ENCODE assay signal across 1 cellular context in the genomic region with DNA sequence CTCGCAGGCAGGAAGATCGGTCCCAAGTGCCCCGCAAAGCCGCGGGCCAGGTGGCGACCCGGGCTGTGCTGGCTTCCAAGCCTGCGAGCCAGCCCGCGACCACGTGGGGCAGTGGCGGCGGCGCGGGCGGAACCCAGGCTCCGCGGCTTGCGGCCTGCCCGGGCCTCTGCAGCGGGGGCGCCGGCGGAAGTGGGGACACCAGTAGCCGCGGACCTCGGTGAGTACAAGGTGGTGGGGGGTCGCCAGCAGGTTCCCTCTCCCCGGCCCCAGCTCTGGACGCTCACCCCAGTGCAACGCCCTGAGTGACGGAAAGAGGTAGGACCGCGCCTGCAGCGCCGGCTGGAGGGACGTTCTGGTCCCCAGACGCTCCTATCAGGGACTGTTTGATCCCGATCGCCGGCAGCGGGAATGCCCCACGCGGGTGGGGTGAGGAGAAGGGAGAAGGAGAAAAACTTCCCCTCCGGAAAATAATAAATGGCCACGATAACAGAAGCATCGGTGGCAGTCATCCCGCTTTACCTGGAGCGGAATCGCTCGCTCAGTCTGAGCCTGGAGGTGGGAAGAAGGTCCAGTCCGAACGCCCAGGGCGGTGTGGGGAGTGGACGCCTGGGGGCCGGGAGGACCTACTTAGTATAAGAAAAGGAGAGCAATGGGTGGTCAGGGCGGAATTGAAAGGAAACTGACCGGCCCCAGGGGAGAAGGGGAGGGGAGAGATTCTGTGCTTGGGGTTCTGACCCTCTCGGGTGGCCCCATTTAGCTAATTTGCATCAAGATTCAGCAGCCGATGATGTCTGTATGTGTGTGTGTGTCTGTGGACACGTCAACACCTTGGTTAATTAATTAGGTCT.
TF ChIP-seq lines count a peak whose summit lies in the region.

A gene with protein sequence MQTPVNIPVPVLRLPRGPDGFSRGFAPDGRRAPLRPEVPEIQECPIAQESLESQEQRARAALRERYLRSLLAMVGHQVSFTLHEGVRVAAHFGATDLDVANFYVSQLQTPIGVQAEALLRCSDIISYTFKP (plus strand): TSS at position 198 of the 848 bp plus-strand sequence. CDS start 10,855 bp downstream, outside the sequence.

TF ChIP-seq in GM12878, 131 proteins besides CTCF, POLR2A, EP300 and RAD21 (continued from another document and continues in another):
- TF ChIP-seq ZNF592 (IDR thresholded peaks at IDR 0.05) (peak; percentile 89), ATF7 (IDR thresholded peaks at IDR 0.05; ENCODE audit: low read depth) (peak; percentile 87; the same call in 1 of the 2 replicates), ZNF274 (IDR thresholded peaks at IDR 0.05; ENCODE audit: insufficient read depth, insufficient read length) (no peak), ZBTB33 (IDR thresholded peaks at IDR 0.05) (no peak), SMARCA5 (IDR thresholded peaks at IDR 0.05) (peak; percentile 97), SMC3 (IDR thresholded peaks at IDR 0.05; ENCODE audit: borderline replicate concordance, low read length) (peak; percentile 13; the same call in 1 of the 2 replicates), RB1 (IDR thresholded peaks at IDR 0.05; ENCODE audit: borderline replicate concordance) (peak; percentile 94; the same call in 1 of the 2 replicates), HCFC1 (IDR thresholded peaks at IDR 0.05; ENCODE audit: low read length) (peak; percentile 85), CBFB (IDR thresholded peaks at IDR 0.05; ENCODE audit: low read depth) (no peak), ZNF384 (IDR thresholded peaks at IDR 0.05; ENCODE audit: borderline replicate concordance, low read depth, low read length) (no peak), CREB1 (IDR thresholded peaks at IDR 0.05; ENCODE audit: low read depth) (peak; percentile 66), IKZF1 (conservative IDR thresholded peaks at IDR 0.05) (peak; percentile 94), FOXM1 (IDR thresholded peaks at IDR 0.05; ENCODE audit: low read depth, low read length) (no peak), TAF1 (IDR thresholded peaks at IDR 0.05; ENCODE audit: borderline replicate concordance, low read depth, low read length) (peak; percentile 96), TARDBP (IDR thresholded peaks at IDR 0.05; ENCODE audit: borderline replicate concordance) (peak; percentile 80; the same call in 1 of the 2 replicates), CHD1 (IDR thresholded peaks at IDR 0.05; ENCODE audit: low read depth, low read length) (0 out of 2 replicates have a peak, but pooled peaks have one; percentile 42), IKZF2 (IDR thresholded peaks at IDR 0.05) (no peak; a peak in 1 of 4 replicates), ESRRA (IDR thresholded peaks at IDR 0.05; ENCODE audit: low read length) (peak; percentile 84; the same call in 1 of the 2 replicates), CREM (IDR thresholded peaks at IDR 0.05; ENCODE audit: low read depth) (peak; percentile 19; the same call in 1 of the 2 replicates), SKIL (IDR thresholded peaks at IDR 0.05; ENCODE audit: low read depth, poor library complexity, severe bottlenecking) (peak; percentile 80), EED (IDR thresholded peaks at IDR 0.05; ENCODE audit: low read depth) (peak; percentile 26; the same call in 1 of the 2 replicates), MXI1 (IDR thresholded peaks at IDR 0.05; ENCODE audit: low read depth, low read length) (peak; percentile 87), SREBF1 (IDR thresholded peaks at IDR 0.05; ENCODE audit: low read length) (0 out of 2 replicates have a peak, but pooled peaks have one; percentile 35), CBX5 (IDR thresholded peaks at IDR 0.05; ENCODE audit: low read depth) (no peak; the same call in 1 of the 2 replicates), YY1 (IDR thresholded peaks at IDR 0.05; ENCODE audit: low read depth, low read length) (peak; percentile 91)
- TF ChIP-seq, protein P1, sequence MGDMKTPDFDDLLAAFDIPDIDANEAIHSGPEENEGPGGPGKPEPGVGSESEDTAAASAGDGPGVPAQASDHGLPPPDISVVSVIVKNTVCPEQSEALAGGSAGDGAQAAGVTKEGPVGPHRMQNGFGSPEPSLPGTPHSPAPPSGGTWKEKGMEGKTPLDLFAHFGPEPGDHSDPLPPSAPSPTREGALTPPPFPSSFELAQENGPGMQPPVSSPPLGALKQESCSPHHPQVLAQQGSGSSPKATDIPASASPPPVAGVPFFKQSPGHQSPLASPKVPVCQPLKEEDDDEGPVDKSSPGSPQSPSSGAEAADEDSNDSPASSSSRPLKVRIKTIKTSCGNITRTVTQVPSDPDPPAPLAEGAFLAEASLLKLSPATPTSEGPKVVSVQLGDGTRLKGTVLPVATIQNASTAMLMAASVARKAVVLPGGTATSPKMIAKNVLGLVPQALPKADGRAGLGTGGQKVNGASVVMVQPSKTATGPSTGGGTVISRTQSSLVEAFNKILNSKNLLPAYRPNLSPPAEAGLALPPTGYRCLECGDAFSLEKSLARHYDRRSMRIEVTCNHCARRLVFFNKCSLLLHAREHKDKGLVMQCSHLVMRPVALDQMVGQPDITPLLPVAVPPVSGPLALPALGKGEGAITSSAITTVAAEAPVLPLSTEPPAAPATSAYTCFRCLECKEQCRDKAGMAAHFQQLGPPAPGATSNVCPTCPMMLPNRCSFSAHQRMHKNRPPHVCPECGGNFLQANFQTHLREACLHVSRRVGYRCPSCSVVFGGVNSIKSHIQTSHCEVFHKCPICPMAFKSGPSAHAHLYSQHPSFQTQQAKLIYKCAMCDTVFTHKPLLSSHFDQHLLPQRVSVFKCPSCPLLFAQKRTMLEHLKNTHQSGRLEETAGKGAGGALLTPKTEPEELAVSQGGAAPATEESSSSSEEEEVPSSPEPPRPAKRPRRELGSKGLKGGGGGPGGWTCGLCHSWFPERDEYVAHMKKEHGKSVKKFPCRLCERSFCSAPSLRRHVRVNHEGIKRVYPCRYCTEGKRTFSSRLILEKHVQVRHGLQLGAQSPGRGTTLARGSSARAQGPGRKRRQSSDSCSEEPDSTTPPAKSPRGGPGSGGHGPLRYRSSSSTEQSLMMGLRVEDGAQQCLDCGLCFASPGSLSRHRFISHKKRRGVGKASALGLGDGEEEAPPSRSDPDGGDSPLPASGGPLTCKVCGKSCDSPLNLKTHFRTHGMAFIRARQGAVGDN (IDR thresholded peaks at IDR 0.05), result peak; percentile 89
- TF ChIP-seq, protein P2, sequence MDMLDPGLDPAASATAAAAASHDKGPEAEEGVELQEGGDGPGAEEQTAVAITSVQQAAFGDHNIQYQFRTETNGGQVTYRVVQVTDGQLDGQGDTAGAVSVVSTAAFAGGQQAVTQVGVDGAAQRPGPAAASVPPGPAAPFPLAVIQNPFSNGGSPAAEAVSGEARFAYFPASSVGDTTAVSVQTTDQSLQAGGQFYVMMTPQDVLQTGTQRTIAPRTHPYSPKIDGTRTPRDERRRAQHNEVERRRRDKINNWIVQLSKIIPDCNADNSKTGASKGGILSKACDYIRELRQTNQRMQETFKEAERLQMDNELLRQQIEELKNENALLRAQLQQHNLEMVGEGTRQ (IDR thresholded peaks at IDR 0.05; ENCODE audit: borderline replicate concordance, low read depth, low read length), result peak; percentile 51
- TF ChIP-seq, protein P3, sequence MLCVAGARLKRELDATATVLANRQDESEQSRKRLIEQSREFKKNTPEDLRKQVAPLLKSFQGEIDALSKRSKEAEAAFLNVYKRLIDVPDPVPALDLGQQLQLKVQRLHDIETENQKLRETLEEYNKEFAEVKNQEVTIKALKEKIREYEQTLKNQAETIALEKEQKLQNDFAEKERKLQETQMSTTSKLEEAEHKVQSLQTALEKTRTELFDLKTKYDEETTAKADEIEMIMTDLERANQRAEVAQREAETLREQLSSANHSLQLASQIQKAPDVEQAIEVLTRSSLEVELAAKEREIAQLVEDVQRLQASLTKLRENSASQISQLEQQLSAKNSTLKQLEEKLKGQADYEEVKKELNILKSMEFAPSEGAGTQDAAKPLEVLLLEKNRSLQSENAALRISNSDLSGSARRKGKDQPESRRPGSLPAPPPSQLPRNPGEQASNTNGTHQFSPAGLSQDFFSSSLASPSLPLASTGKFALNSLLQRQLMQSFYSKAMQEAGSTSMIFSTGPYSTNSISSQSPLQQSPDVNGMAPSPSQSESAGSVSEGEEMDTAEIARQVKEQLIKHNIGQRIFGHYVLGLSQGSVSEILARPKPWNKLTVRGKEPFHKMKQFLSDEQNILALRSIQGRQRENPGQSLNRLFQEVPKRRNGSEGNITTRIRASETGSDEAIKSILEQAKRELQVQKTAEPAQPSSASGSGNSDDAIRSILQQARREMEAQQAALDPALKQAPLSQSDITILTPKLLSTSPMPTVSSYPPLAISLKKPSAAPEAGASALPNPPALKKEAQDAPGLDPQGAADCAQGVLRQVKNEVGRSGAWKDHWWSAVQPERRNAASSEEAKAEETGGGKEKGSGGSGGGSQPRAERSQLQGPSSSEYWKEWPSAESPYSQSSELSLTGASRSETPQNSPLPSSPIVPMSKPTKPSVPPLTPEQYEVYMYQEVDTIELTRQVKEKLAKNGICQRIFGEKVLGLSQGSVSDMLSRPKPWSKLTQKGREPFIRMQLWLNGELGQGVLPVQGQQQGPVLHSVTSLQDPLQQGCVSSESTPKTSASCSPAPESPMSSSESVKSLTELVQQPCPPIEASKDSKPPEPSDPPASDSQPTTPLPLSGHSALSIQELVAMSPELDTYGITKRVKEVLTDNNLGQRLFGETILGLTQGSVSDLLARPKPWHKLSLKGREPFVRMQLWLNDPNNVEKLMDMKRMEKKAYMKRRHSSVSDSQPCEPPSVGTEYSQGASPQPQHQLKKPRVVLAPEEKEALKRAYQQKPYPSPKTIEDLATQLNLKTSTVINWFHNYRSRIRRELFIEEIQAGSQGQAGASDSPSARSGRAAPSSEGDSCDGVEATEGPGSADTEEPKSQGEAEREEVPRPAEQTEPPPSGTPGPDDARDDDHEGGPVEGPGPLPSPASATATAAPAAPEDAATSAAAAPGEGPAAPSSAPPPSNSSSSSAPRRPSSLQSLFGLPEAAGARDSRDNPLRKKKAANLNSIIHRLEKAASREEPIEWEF (IDR thresholded peaks at IDR 0.05; ENCODE audit: insufficient replicate concordance, low read depth, low read length), result peak; percentile 8
- TF ChIP-seq, protein P4, sequence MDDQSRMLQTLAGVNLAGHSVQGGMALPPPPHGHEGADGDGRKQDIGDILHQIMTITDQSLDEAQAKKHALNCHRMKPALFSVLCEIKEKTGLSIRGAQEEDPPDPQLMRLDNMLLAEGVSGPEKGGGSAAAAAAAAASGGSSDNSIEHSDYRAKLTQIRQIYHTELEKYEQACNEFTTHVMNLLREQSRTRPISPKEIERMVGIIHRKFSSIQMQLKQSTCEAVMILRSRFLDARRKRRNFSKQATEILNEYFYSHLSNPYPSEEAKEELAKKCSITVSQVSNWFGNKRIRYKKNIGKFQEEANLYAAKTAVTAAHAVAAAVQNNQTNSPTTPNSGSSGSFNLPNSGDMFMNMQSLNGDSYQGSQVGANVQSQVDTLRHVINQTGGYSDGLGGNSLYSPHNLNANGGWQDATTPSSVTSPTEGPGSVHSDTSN (IDR thresholded peaks at IDR 0.05; ENCODE audit: insufficient replicate concordance, low read depth, low read length), result peak; percentile 79
